In the genomic region with DNA sequence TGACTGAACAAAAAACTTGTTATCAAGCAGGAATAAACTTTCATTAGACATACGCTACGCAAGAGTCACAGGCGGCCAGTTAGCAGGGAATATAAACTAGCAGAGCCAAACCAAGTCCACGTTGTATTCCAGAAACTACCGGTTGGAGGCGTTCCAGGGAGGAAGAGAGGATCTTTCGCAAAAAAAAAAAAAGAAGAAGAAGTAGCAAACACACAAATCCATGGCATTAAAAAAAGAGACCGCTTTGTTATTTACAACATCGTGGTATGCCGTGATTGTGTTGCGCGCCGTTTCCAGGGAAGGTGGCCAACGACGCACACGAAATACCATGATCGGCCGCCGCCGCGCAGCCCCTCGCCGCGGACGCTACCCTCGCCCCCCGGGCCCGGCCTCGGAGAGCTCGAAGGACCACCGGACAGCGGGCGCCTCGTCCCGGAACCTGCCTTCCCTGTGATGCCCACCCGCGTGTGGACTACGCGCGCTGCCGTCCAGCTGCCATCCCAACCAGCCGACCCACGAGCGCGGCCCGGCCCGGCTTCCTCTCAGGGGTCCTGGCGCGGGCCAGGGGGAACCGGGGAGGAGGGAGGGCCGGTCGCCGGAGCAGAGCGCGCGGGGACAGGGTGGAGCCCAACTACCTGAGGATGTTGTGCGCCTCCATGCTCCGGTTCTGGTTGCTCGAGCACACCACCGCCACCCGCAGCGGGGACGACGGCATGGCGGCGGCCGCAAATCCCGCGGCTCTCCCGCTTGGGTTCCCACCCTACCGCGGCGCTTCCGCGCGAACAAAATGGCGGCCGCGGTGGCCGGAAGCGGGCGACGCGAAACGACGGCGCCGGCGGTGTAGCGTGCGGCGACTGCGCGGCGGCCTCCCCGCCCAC, we compare ENCODE assay signal across 1 cellular context.
TF ChIP-seq lines count a peak whose summit lies in the region.

No MANE protein-coding gene starts in this region.

TF ChIP-seq in HepG2, 621 proteins besides CTCF, POLR2A, EP300 and RAD21 (continues in another document):
- peak; percentile 96 for TF ChIP-seq YY1 (IDR thresholded peaks at IDR 0.05; ENCODE audit: insufficient read depth, insufficient replicate concordance, low read depth, low read length)
- no peak for TF ChIP-seq ZNF44 (CRISPR knock-in tag; IDR thresholded peaks at IDR 0.05)
- no peak for TF ChIP-seq NFAT5 (CRISPR knock-in tag; IDR thresholded peaks at IDR 0.05)
- no peak for TF ChIP-seq DNMT1 (CRISPR knock-in tag; IDR thresholded peaks at IDR 0.05)
- TF ChIP-seq ZIK1 (CRISPR knock-in tag; IDR thresholded peaks at IDR 0.05; ENCODE audit: borderline replicate concordance, low read depth) = no peak
- no peak for TF ChIP-seq TCF7 (IDR thresholded peaks at IDR 0.05; ENCODE audit: low read depth)
- TF ChIP-seq, protein P1, sequence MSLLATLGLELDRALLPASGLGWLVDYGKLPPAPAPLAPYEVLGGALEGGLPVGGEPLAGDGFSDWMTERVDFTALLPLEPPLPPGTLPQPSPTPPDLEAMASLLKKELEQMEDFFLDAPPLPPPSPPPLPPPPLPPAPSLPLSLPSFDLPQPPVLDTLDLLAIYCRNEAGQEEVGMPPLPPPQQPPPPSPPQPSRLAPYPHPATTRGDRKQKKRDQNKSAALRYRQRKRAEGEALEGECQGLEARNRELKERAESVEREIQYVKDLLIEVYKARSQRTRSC (CRISPR knock-in tag; IDR thresholded peaks at IDR 0.05; ENCODE audit: low read depth) = no peak
- no peak for TF ChIP-seq NFIC (IDR thresholded peaks at IDR 0.05; ENCODE audit: low read length)
- TF ChIP-seq ZSCAN31 (CRISPR knock-in tag; IDR thresholded peaks at IDR 0.05; ENCODE audit: low read depth) = 0 out of 2 replicates have a peak, but pooled peaks have one; percentile 46
- 0 out of 2 replicates have a peak, but pooled peaks have one; percentile 6 for TF ChIP-seq ZNF670 (CRISPR knock-in tag; IDR thresholded peaks at IDR 0.05; ENCODE audit: borderline replicate concordance)
- TF ChIP-seq, protein P2, sequence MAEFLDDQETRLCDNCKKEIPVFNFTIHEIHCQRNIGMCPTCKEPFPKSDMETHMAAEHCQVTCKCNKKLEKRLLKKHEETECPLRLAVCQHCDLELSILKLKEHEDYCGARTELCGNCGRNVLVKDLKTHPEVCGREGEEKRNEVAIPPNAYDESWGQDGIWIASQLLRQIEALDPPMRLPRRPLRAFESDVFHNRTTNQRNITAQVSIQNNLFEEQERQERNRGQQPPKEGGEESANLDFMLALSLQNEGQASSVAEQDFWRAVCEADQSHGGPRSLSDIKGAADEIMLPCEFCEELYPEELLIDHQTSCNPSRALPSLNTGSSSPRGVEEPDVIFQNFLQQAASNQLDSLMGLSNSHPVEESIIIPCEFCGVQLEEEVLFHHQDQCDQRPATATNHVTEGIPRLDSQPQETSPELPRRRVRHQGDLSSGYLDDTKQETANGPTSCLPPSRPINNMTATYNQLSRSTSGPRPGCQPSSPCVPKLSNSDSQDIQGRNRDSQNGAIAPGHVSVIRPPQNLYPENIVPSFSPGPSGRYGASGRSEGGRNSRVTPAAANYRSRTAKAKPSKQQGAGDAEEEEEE (CRISPR knock-in tag; IDR thresholded peaks at IDR 0.05; ENCODE audit: borderline replicate concordance) = no peak
- no peak for TF ChIP-seq SIN3B (IDR thresholded peaks at IDR 0.05; ENCODE audit: low read length)
- no peak for TF ChIP-seq SIX1 (CRISPR knock-in tag; IDR thresholded peaks at IDR 0.05; ENCODE audit: borderline replicate concordance)
- TF ChIP-seq ATM (IDR thresholded peaks at IDR 0.05; ENCODE audit: borderline replicate concordance) = no peak
- TF ChIP-seq PRMT3 (CRISPR knock-in tag; IDR thresholded peaks at IDR 0.05; ENCODE audit: borderline replicate concordance, low read depth) = no peak
- no peak for TF ChIP-seq ZNF777 (CRISPR knock-in tag; IDR thresholded peaks at IDR 0.05)
- no peak for TF ChIP-seq SKI (IDR thresholded peaks at IDR 0.05; ENCODE audit: partially characterized antibody)
- no peak for TF ChIP-seq ZNF770 (CRISPR knock-in tag; IDR thresholded peaks at IDR 0.05)
- TF ChIP-seq ZNF160 (CRISPR knock-in tag; IDR thresholded peaks at IDR 0.05) = 0 out of 2 replicates have a peak, but pooled peaks have one; percentile 7
- TF ChIP-seq MYPOP (CRISPR knock-in tag; IDR thresholded peaks at IDR 0.05) = 0 out of 2 replicates have a peak, but pooled peaks have one; percentile 25
- TF ChIP-seq HNRNPH1 (optimal IDR thresholded peaks at IDR 0.05; ENCODE audit: low read depth, low read length) = no peak
- TF ChIP-seq ZNF800 (CRISPR knock-in tag; IDR thresholded peaks at IDR 0.05) = no peak
- TF ChIP-seq, protein P3, sequence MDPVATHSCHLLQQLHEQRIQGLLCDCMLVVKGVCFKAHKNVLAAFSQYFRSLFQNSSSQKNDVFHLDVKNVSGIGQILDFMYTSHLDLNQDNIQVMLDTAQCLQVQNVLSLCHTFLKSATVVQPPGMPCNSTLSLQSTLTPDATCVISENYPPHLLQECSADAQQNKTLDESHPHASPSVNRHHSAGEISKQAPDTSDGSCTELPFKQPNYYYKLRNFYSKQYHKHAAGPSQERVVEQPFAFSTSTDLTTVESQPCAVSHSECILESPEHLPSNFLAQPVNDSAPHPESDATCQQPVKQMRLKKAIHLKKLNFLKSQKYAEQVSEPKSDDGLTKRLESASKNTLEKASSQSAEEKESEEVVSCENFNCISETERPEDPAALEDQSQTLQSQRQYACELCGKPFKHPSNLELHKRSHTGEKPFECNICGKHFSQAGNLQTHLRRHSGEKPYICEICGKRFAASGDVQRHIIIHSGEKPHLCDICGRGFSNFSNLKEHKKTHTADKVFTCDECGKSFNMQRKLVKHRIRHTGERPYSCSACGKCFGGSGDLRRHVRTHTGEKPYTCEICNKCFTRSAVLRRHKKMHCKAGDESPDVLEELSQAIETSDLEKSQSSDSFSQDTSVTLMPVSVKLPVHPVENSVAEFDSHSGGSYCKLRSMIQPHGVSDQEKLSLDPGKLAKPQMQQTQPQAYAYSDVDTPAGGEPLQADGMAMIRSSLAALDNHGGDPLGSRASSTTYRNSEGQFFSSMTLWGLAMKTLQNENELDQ (CRISPR knock-in tag; IDR thresholded peaks at IDR 0.05; ENCODE audit: borderline replicate concordance) = no peak
- TF ChIP-seq ZSCAN12 (CRISPR knock-in tag; IDR thresholded peaks at IDR 0.05) = no peak; the same call in 1 of the 2 replicates
- TF ChIP-seq, protein P4, sequence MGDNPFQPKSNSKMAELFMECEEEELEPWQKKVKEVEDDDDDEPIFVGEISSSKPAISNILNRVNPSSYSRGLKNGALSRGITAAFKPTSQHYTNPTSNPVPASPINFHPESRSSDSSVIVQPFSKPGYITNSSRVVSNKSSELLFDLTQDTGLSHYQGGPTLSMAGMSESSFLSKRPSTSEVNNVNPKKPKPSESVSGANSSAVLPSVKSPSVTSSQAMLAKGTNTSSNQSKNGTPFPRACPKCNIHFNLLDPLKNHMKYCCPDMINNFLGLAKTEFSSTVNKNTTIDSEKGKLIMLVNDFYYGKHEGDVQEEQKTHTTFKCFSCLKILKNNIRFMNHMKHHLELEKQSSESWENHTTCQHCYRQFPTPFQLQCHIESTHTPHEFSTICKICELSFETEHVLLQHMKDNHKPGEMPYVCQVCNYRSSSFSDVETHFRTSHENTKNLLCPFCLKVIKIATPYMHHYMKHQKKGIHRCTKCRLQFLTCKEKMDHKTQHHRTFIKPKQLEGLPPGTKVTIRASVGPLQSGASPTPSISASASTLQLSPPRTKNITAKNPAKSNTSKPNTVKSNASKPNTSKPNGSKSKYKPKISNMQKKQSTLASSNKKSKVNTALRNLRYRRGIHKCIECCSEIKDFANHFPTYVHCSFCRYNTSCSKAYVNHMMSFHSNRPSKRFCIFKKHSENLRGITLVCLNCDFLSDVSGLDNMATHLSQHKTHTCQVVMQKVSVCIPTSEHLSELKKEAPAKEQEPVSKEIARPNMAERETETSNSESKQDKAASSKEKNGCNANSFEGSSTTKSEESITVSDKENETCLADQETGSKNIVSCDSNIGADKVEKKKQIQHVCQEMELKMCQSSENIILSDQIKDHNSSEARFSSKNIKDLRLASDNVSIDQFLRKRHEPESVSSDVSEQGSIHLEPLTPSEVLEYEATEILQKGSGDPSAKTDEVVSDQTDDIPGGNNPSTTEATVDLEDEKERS (CRISPR knock-in tag; IDR thresholded peaks at IDR 0.05) = no peak
